Comparison of ENCODE assay signal across 8 cellular contexts in the genomic region with DNA sequence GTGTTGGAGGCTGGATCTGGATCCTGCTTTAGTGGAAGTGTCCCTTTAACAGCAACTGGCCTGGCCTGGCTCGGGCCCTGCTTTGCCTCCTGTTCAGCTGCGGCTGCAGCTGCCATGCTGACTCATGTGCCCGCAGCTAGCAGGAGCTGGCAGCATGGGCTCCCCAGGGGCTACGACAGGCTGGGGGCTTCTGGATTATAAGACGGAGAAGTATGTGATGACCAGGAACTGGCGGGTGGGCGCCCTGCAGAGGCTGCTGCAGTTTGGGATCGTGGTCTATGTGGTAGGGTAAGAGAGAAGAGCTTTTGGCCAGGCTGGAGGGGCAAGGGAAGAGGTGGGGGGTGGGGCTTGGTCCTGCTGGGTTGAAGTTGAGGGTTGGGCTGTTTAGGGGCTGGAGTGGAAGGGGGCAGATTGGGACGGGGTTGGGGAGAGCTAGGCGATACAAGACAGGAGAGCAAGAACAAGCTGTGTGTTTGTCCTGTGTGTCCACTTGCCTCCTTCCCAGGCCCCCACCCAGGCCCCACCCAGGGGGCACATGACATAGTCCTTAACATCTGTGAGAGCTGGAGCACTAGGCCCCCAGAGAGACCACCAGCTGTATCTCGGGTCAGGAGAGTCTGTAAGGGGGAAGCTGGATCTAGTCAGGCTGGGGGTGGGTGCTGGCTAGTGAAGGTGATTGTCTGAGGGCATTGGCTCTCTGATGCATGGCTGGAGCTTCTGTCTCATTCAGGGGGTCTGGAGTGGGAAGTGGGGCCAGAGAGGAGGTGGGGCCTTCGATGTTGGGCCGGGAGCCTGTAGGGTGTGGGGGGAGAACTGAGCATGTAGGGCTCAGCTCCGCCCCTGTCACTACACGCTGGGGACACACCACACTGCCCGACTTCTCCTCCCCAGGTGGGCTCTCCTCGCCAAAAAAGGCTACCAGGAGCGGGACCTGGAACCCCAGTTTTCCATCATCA. TPM values are rescaled to one million over a fixed set of nuclear protein-coding genes. Genes with fewer than 3 reads are reported as not detected.
DNase-seq lines count a peak whose midpoint lies in the region; ATAC-seq and TF ChIP-seq lines count a peak whose summit lies in the region.

TSS of gene P2RX6 (plus strand) at position 115 of the 956 bp plus-strand sequence. CDS start at position 125, 10 bp downstream.

- POLR2A ChIA-PET in activated CD4-positive, alpha-beta T cell treated with anti-CD3 and anti-CD28 coated beads for 36 hours (lab: Charles Lee): interaction anchor here (0.7 kb wide), 1 partner anchor 272 kb away, joined by 4 read pairs; no protein-coding TSS in a partner anchor

- WGBS in tibial nerve, 2 donors: 29 to 36% methylated on average over 18 of the region's 18 CpGs

- H3K9me3 ChIP-seq in tibial nerve: no peaks in the 10 kb centered on the region

- H3K36me3 Mint-ChIP-seq in activated CD4-positive, alpha-beta T cell treated with anti-CD3 and anti-CD28 coated beads for 36 hours (ENCODE audit: low read depth): no peaks in the 10 kb centered on the region

- H3K4me1 ChIP-seq in tibial nerve: peaks cover 0 to 26% (median 21%) of the 10 kb centered on the region in 4 donors

- no peaks in the 10 kb centered on the region for H3K27me3 ChIP-seq in layer of hippocampus (ENCODE audit: control insufficient read depth, insufficient read depth, low read length)
- H3K27me3 ChIP-seq in tibial nerve: no peaks in the 10 kb centered on the region

- no peak for TF ChIP-seq POLR2A in tibial nerve (IDR thresholded peaks at IDR 0.05)

- CTCF ChIA-PET in activated CD4-positive, alpha-beta T cell treated with anti-CD3 and anti-CD28 coated beads for 36 hours (lab: Charles Lee): interaction anchor here (0.6 to 1.3 kb wide), 3 partner anchors 13 to 42 kb away, joined by 3 to 4 read pairs (median 3); no protein-coding TSS in a partner anchor

- H3K27ac ChIP-seq in layer of hippocampus (ENCODE audit: low read depth, low read length) (peak within 1 kb of the TSS; percentile 65), tibial nerve (peak within 1 kb of the TSS; percentile 41 to 86 (median 78))

- peak; percentile 2 for DNase-seq in activated CD4-positive, alpha-beta T cell treated with anti-CD3 and anti-CD28 coated beads for 36 hours
- no peak for DNase-seq in activated CD4-positive, alpha-beta T cell treated with anti-CD3 and anti-CD28 coated beads, Interleukin-2, amount 50 U/mL, for 4 hours
- peak; percentile 56 for DNase-seq in astrocyte of the hippocampus (ENCODE audit: low read depth, low spot score)
- DNase-seq in tibial nerve (ENCODE audit: low spot score in 2 of 2): no peak
- no peak for DNase-seq in NCI-H2029 treated with DMSO at 0.1 percent for 48 hours (lab: John Stamatoyannopoulos, UW)
- no peak for DNase-seq in NCI-H2081 (lab: John Stamatoyannopoulos, UW)

- no peak for TF ChIP-seq EP300 in tibial nerve (IDR thresholded peaks at IDR 0.05)

- no peaks in the 10 kb centered on the region for H3K27me3 Mint-ChIP-seq in activated CD4-positive, alpha-beta T cell treated with anti-CD3 and anti-CD28 coated beads for 36 hours

- peak within 1 kb of the TSS; percentile 78 for H3K4me3 Mint-ChIP-seq in activated CD4-positive, alpha-beta T cell treated with anti-CD3 and anti-CD28 coated beads for 36 hours

- no peaks in the 10 kb centered on the region for H3K9me3 Mint-ChIP-seq in activated CD4-positive, alpha-beta T cell treated with anti-CD3 and anti-CD28 coated beads for 36 hours (ENCODE audit: low read depth)

- H3K27ac Mint-ChIP-seq in activated CD4-positive, alpha-beta T cell treated with anti-CD3 and anti-CD28 coated beads for 36 hours: peak within 1 kb of the TSS; percentile 67

- no peak for ATAC-seq in activated CD4-positive, alpha-beta T cell treated with anti-CD3 and anti-CD28 coated beads for 36 hours
- no peak for ATAC-seq in GM19463 (IDR thresholded peaks at IDR 0.05; ENCODE audit: unreplicated experiment)

- H3K4me3 ChIP-seq in tibial nerve: peak within 1 kb of the TSS; percentile 27 to 63 (median 49)

- intact Hi-C loops in activated CD4-positive, alpha-beta T cell treated with anti-CD3 and anti-CD28 coated beads for 36 hours (cut with DNase I, micrococcal nuclease): no loop called here

- no peak for TF ChIP-seq CTCF in tibial nerve (IDR thresholded peaks at IDR 0.05)

- H3K36me3 ChIP-seq in tibial nerve: no peaks in the 10 kb centered on the region

- peaks cover 20% of the 10 kb centered on the region for H3K4me1 Mint-ChIP-seq in activated CD4-positive, alpha-beta T cell treated with anti-CD3 and anti-CD28 coated beads for 36 hours

RNA-seq across cellular contexts. Expression of gene P2RX6, which starts in this region (rescaled TPM):
- under 1 TPM; 0.18 to 0.25 TPM for total RNA-seq in activated CD4-positive, alpha-beta T cell treated with anti-CD3 and anti-CD28 coated beads for 36 hours
- 1 to 10 TPM in 1 of 4 donors, under 1 TPM in 3; 0.63 to 3.3 (median 0.78) TPM for total RNA-seq in tibial nerve

Comparison
In these comparisons a context has a peak if more than half of its experiments do, and no peak if none do; other contexts are left out.
1. Peak in DNase-seq in activated CD4-positive, alpha-beta T cell treated with anti-CD3 and anti-CD28 coated beads for 36 hours; RNA of the gene not detected or under 1 TPM.